In genomic region chr1:162283657-162284056, GRCh38 we compare ENCODE assay signal across 23 cellular contexts.
DNase-seq lines count a peak whose midpoint lies in the region; ATAC-seq and TF ChIP-seq lines count a peak whose summit lies in the region.
"Had no signal": no experiment of that assay in that cellular context is flagged by ENCODE, and none has a peak within 500 bp of the region (broad histone marks: within the 10 kb centered on the region; RNA-seq: fewer than 3 reads in every experiment).

No MANE protein-coding gene starts in this region.

- peak; percentile 51 for ATAC-seq in Right ventricle myocardium superior (ENCODE audit: poor library complexity)
- ATAC-seq in aorta (ENCODE audit: low FRiP score), result peak; percentile 40
- ATAC-seq in GM19463 (IDR thresholded peaks at IDR 0.05; ENCODE audit: unreplicated experiment), result no peak
- ATAC-seq in activated T-helper 17 cell treated with anti-CD3 and anti-CD28 coated beads, Interleukin-2, amount 50 U/mL, for 72 hours (replicated peaks), result no peak
- ATAC-seq: A549; HCT116; K562; SK-N-SH treated with all-trans-retinoic acid at 6 μM for 48 hours; stimulated activated naive CD8-positive, alpha-beta T cell treated with anti-CD3 and anti-CD28 coated beads, Interleukin-15, amount 100 ng/mL, for 72 hours; T-helper 17 cell had no signal

- no peaks in the 10 kb centered on the region for H3K36me3 ChIP-seq in right atrium auricular region
- no peaks in the 10 kb centered on the region for H3K36me3 ChIP-seq in aorta (ENCODE audit: control insufficient read depth in 1 of 2, insufficient read depth in 2 of 2, low read length in 1 of 2)
- H3K36me3 ChIP-seq: thyroid gland had no signal

- H3K4me1 Mint-ChIP-seq in activated T-helper 17 cell treated with anti-CD3 and anti-CD28 coated beads, Interleukin-2, amount 50 U/mL, for 72 hours, result no peaks in the 10 kb centered on the region
- H3K4me1 Mint-ChIP-seq: B cell; naive B cell; stimulated activated naive CD8-positive, alpha-beta T cell treated with anti-CD3 and anti-CD28 coated beads, Interleukin-15, amount 100 ng/mL, for 72 hours had no signal

- H3K27ac ChIP-seq in right atrium auricular region (peak overlapping the region in 1 of 2 donors; percentile 4), aorta (ENCODE audit: low read depth in 1 of 2, low read length in 2 of 2) (peak overlapping the region in 1 of 2 donors; percentile 8)
- H3K27ac ChIP-seq: A549, skin epidermis, thyroid gland had no signal

- no peaks in the 10 kb centered on the region for H3K36me3 Mint-ChIP-seq in activated T-helper 17 cell treated with anti-CD3 and anti-CD28 coated beads, Interleukin-2, amount 50 U/mL, for 72 hours (ENCODE audit: low read depth)
- H3K36me3 Mint-ChIP-seq: naive B cell had no signal

- no peak for TF ChIP-seq CTCF in right atrium auricular region (IDR thresholded peaks at IDR 0.05)

- intact Hi-C loops in Right ventricle myocardium superior (cut with DNase I) (no loop called here), aorta (cut with DNase I) (no loop called here)

- no peak overlapping the region for H3K4me3 Mint-ChIP-seq in activated T-helper 17 cell treated with anti-CD3 and anti-CD28 coated beads, Interleukin-2, amount 50 U/mL, for 72 hours
- H3K4me3 Mint-ChIP-seq: B cell; naive B cell; stimulated activated naive CD8-positive, alpha-beta T cell treated with anti-CD3 and anti-CD28 coated beads, Interleukin-15, amount 100 ng/mL, for 72 hours; T-helper 17 cell had no signal

- DNase-seq in Right ventricle myocardium superior (peak; percentile 59), right atrium auricular region (ENCODE audit: low spot score) (no peak), cerebellar cortex (ENCODE audit: low spot score) (peak; percentile 97), islet precursor cell (peak; percentile 41), aorta (peak in 1 of 2 donors; percentile 50), Kasumi-1 (lab: John Stamatoyannopoulos, UW) (no peak)
- DNase-seq: activated CD8-positive, alpha-beta memory T cell treated with anti-CD3 and anti-CD28 coated beads for 24 hours; activated gamma-delta T cell; naive B cell; NCI-H1105 treated with DMSO at 0.1 percent for 48 hours; NCI-H345; NCI-H82; stimulated activated naive CD8-positive, alpha-beta T cell treated with anti-CD3 and anti-CD28 coated beads, Interleukin-15, amount 100 ng/mL, for 72 hours; T-helper 17 cell had no signal

- H3K27me3 Mint-ChIP-seq in activated T-helper 17 cell treated with anti-CD3 and anti-CD28 coated beads, Interleukin-2, amount 50 U/mL, for 72 hours, result peaks cover 37% of the 10 kb centered on the region

- no peak overlapping the region for H3K27ac Mint-ChIP-seq in activated T-helper 17 cell treated with anti-CD3 and anti-CD28 coated beads, Interleukin-2, amount 50 U/mL, for 72 hours
- H3K27ac Mint-ChIP-seq: B cell; naive B cell; stimulated activated naive CD8-positive, alpha-beta T cell treated with anti-CD3 and anti-CD28 coated beads, Interleukin-15, amount 100 ng/mL, for 72 hours; T-helper 17 cell had no signal

- H3K4me1 ChIP-seq in right atrium auricular region (peaks cover 0 to 28% of the 10 kb centered on the region in 2 donors), aorta (ENCODE audit: control insufficient read depth in 1 of 2, insufficient read depth in 2 of 2, low read length in 2 of 2) (peaks cover 0 to 6% of the 10 kb centered on the region in 2 donors)
- H3K4me1 ChIP-seq: A549 had no signal

- WGBS in aorta, 2 donors, result 4 to 11% methylated on average over 2 of the region's 2 CpGs

- no peaks in the 10 kb centered on the region for H3K9me3 Mint-ChIP-seq in activated T-helper 17 cell treated with anti-CD3 and anti-CD28 coated beads, Interleukin-2, amount 50 U/mL, for 72 hours
- H3K9me3 Mint-ChIP-seq: naive B cell; stimulated activated naive CD8-positive, alpha-beta T cell treated with anti-CD3 and anti-CD28 coated beads, Interleukin-15, amount 100 ng/mL, for 72 hours had no signal

- H3K4me3 ChIP-seq in right atrium auricular region, result no peak overlapping the region
- no peak overlapping the region for H3K4me3 ChIP-seq in aorta (ENCODE audit: low read length in 2 of 2)
- H3K4me3 ChIP-seq: A549, K562, skin epidermis, thyroid gland had no signal

- H3K27me3 ChIP-seq in right atrium auricular region, result no peaks in the 10 kb centered on the region
- no peaks in the 10 kb centered on the region for H3K27me3 ChIP-seq in aorta (ENCODE audit: control insufficient read depth in 1 of 2, insufficient read depth in 2 of 2, low read length in 1 of 2)
- H3K27me3 ChIP-seq: thyroid gland had no signal

- no peaks in the 10 kb centered on the region for H3K9me3 ChIP-seq in right atrium auricular region
- no peaks in the 10 kb centered on the region for H3K9me3 ChIP-seq in aorta (ENCODE audit: control insufficient read depth, low read length)
- H3K9me3 ChIP-seq: A549, thyroid gland had no signal

Comparison
In these comparisons a context has a peak if more than half of its experiments do, and no peak if none do; other contexts are left out.
1. DNase-seq: peak in Right ventricle myocardium superior (single experiment), cerebellar cortex (single experiment) and islet precursor cell (single experiment); none in right atrium auricular region (single experiment) and Kasumi-1 (0 of 2).
2. ATAC-seq: peak in Right ventricle myocardium superior (single experiment) and aorta (single experiment); none in GM19463 (single experiment) and activated T-helper 17 cell treated with anti-CD3 and anti-CD28 coated beads, Interleukin-2, amount 50 U/mL, for 72 hours (single experiment).